ENCODE assay signal across 13 cellular contexts in the genomic region with DNA sequence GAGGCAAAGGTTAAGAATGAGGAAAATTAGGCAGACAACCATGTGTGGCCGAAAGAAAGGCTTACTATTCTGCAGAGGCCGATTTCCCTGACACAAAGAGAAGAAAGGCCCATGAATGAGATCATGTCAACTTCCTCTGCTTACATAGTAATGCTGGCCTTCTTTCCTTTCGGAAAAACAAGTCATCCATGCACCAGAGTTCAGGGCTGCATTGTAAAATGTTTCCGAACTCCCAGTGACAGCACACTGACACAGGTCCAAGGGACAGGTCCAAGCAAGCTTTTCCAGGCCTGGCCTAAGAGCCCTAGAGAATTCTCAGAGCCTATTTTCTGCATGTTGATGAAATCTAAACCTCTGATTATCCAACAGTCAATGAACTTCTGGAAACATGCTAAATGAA.
DNase-seq lines count a peak whose midpoint lies in the region; ATAC-seq, FAIRE-seq and TF ChIP-seq lines count a peak whose summit lies in the region.
"Had no signal": no experiment of that assay in that cellular context is flagged by ENCODE, and none has a peak within 500 bp of the region (broad histone marks: within the 10 kb centered on the region; RNA-seq: fewer than 3 reads in every experiment).

No MANE protein-coding gene starts in this region.

- H3K27ac ChIP-seq in cardiac muscle cell (peak overlapping the region; percentile 84), pancreas (no peak overlapping the region)
- H3K27ac ChIP-seq: parathyroid adenoma had no signal

- H3K36me3 ChIP-seq in cardiac muscle cell (no peaks in the 10 kb centered on the region), pancreas (no peaks in the 10 kb centered on the region)

- 68% methylated on average over 4 of the region's 4 CpGs for WGBS in pancreas, 2 donors

- intact Hi-C loops in pancreas (cut with DNase I) (no loop called here), CD14-positive monocyte (cut with micrococcal nuclease) (no loop called here)

- in situ Hi-C loops in astrocyte of the spinal cord (cut with HindIII; ENCODE audit: low sequenced_read_pairs), result no loop called here

- no peaks in the 10 kb centered on the region for H3K4me1 Mint-ChIP-seq in CD14-positive monocyte

- H3K27me3 ChIP-seq in cardiac muscle cell (no peaks in the 10 kb centered on the region), pancreas (no peaks in the 10 kb centered on the region)

- FAIRE-seq in pancreas (lab: Jason Lieb, UNC) (no peak), GM19239 (lab: Jason Lieb, UNC) (no peak)
- FAIRE-seq: G401.6 had no signal

- TF ChIP-seq CTCF in astrocyte of the spinal cord (IDR thresholded peaks at IDR 0.05; ENCODE audit: low read depth, low read length), result no peak
- TF ChIP-seq CTCF in cardiac muscle cell (IDR thresholded peaks at IDR 0.05; ENCODE audit: low read depth, low read length), result no peak
- TF ChIP-seq CTCF in pancreas (IDR thresholded peaks at IDR 0.05), result no peak
- no peak for TF ChIP-seq CTCF in CD14-positive monocyte (IDR thresholded peaks at IDR 0.05)

- H3K4me1 ChIP-seq in cardiac muscle cell (ENCODE audit: low read depth) (peaks cover 42% of the 10 kb centered on the region), pancreas (peaks cover 0 to 4% (median 1%) of the 10 kb centered on the region in 3 donors)
- H3K4me1 ChIP-seq: parathyroid adenoma had no signal

- H3K9me3 ChIP-seq in cardiac muscle cell (ENCODE audit: low read depth) (no peaks in the 10 kb centered on the region), pancreas (no peaks in the 10 kb centered on the region)

- ATAC-seq in pancreas (peak in 3 of 4 donors; percentile 35 to 61 (median 58)), HG03045 (IDR thresholded peaks at IDR 0.05; ENCODE audit: unreplicated experiment) (no peak)

- no peak overlapping the region for H3K4me3 Mint-ChIP-seq in CD14-positive monocyte
- H3K4me3 Mint-ChIP-seq: T-helper 1 cell treated with Interleukin-12 subunit alpha and Interleukin-12 subunit beta and Interleukin-4 antibody, amounts not matched to agents 30 μg/mL and 1 μg/mL, for 36 hours had no signal

- H3K4me3 ChIP-seq in astrocyte of the spinal cord (ENCODE audit: low read depth, low read length), result no peak overlapping the region
- H3K4me3 ChIP-seq in cardiac muscle cell, result no peak overlapping the region
- no peak overlapping the region for H3K4me3 ChIP-seq in pancreas

- H3K9me3 Mint-ChIP-seq in CD14-positive monocyte, result peaks cover 0 to 4% (median 0%) of the 10 kb centered on the region in 7 donors
- H3K9me3 Mint-ChIP-seq: T-helper 1 cell treated with Interleukin-12 subunit alpha and Interleukin-12 subunit beta and Interleukin-4 antibody, amounts not matched to agents 30 μg/mL and 1 μg/mL, for 36 hours had no signal

- DNase-seq in COLO668 (lab: John Stamatoyannopoulos, UW; ENCODE audit: unreplicated experiment) (peak; percentile 3), astrocyte of the spinal cord (ENCODE audit: low read depth, low spot score) (peak; percentile 20), cardiac muscle cell (ENCODE audit: low read depth in 1 of 2, low spot score in 1 of 2) (peak in 1 of 2 donors; percentile 45), pancreas (no peak), GM19239 (ENCODE audit: insufficient read length, low spot score) (no peak), CD14-positive monocyte (ENCODE audit: low spot score) (no peak), SKM-1 (lab: John Stamatoyannopoulos, UW; ENCODE audit: unreplicated experiment) (no peak)
- DNase-seq: activated CD8-positive, alpha-beta memory T cell treated with anti-CD3 and anti-CD28 coated beads, Interleukin-2, amount 50 U/mL, for 48 hours; central memory CD4-positive, alpha-beta T cell had no signal

- H3K36me3 Mint-ChIP-seq in CD14-positive monocyte, result no peaks in the 10 kb centered on the region

- H3K27ac Mint-ChIP-seq in CD14-positive monocyte, result no peak overlapping the region
- H3K27ac Mint-ChIP-seq: T-helper 1 cell treated with Interleukin-12 subunit alpha and Interleukin-12 subunit beta and Interleukin-4 antibody, amounts not matched to agents 30 μg/mL and 1 μg/mL, for 36 hours had no signal

- peaks cover 0 to 8% (median 0%) of the 10 kb centered on the region in 3 donors for H3K27me3 Mint-ChIP-seq in CD14-positive monocyte (ENCODE audit: low read depth in 3 of 3)

Comparison
In these comparisons a context has a peak if more than half of its experiments do, and no peak if none do; other contexts are left out.
1. DNase-seq: peak in COLO668 (single experiment) and astrocyte of the spinal cord (single experiment); none in pancreas (0 of 6), GM19239 (single experiment), CD14-positive monocyte (single experiment) and SKM-1 (single experiment).